1 cellular context compared by ENCODE assay signal in genomic region chr3:136250226-136250861, GRCh38.
TF ChIP-seq lines count a peak whose summit lies in the region.

PCCB (plus strand) TSS chr3:136250340; CDS start chr3:136250376, 36 bp downstream.

TF ChIP-seq in K562, 482 proteins besides CTCF, POLR2A, EP300 and RAD21 (continued from another document and continues in another):
- TF ChIP-seq, protein P1, sequence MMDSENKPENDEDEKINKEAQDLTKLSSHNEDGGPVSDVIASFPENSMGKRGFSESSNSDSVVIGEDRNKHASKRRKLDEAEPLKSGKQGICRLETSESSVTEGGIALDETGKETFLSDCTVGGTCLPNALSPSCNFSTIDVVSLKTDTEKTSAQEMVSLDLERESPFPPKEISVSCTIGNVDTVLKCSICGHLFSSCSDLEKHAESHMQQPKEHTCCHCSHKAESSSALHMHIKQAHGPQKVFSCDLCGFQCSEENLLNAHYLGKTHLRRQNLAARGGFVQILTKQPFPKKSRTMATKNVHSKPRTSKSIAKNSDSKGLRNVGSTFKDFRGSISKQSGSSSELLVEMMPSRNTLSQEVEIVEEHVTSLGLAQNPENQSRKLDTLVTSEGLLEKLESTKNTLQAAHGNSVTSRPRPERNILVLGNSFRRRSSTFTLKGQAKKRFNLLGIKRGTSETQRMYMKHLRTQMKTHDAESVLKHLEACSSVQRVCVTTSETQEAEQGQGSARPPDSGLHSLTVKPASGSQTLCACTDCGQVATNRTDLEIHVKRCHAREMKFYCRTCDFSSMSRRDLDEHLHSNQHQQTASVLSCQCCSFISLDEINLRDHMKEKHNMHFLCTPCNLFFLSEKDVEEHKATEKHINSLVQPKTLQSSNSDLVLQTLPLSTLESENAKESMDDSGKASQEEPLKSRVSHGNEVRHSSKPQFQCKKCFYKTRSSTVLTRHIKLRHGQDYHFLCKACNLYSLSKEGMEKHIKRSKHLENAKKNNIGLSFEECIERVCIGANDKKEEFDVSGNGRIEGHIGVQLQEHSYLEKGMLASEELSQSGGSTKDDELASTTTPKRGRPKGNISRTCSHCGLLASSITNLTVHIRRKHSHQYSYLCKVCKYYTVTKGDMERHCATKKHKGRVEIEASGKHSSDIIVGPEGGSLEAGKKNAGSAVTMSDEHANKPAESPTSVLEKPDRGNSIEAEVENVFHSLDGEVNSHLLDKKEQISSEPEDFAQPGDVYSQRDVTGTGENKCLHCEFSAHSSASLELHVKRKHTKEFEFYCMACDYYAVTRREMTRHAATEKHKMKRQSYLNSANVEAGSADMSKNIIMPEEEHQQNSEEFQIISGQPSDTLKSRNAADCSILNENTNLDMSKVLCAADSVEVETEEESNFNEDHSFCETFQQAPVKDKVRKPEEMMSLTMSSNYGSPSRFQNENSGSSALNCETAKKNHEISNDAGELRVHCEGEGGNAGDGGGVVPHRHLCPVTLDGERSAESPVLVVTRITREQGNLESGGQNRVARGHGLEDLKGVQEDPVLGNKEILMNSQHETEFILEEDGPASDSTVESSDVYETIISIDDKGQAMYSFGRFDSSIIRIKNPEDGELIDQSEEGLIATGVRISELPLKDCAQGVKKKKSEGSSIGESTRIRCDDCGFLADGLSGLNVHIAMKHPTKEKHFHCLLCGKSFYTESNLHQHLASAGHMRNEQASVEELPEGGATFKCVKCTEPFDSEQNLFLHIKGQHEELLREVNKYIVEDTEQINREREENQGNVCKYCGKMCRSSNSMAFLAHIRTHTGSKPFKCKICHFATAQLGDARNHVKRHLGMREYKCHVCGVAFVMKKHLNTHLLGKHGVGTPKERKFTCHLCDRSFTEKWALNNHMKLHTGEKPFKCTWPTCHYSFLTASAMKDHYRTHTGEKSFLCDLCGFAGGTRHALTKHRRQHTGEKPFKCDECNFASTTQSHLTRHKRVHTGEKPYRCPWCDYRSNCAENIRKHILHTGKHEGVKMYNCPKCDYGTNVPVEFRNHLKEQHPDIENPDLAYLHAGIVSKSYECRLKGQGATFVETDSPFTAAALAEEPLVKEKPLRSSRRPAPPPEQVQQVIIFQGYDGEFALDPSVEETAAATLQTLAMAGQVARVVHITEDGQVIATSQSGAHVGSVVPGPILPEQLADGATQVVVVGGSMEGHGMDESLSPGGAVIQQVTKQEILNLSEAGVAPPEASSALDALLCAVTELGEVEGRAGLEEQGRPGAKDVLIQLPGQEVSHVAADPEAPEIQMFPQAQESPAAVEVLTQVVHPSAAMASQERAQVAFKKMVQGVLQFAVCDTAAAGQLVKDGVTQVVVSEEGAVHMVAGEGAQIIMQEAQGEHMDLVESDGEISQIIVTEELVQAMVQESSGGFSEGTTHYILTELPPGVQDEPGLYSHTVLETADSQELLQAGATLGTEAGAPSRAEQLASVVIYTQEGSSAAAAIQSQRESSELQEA (IDR thresholded peaks at IDR 0.05; ENCODE audit: low read depth), result no peak
- TF ChIP-seq, protein P2, sequence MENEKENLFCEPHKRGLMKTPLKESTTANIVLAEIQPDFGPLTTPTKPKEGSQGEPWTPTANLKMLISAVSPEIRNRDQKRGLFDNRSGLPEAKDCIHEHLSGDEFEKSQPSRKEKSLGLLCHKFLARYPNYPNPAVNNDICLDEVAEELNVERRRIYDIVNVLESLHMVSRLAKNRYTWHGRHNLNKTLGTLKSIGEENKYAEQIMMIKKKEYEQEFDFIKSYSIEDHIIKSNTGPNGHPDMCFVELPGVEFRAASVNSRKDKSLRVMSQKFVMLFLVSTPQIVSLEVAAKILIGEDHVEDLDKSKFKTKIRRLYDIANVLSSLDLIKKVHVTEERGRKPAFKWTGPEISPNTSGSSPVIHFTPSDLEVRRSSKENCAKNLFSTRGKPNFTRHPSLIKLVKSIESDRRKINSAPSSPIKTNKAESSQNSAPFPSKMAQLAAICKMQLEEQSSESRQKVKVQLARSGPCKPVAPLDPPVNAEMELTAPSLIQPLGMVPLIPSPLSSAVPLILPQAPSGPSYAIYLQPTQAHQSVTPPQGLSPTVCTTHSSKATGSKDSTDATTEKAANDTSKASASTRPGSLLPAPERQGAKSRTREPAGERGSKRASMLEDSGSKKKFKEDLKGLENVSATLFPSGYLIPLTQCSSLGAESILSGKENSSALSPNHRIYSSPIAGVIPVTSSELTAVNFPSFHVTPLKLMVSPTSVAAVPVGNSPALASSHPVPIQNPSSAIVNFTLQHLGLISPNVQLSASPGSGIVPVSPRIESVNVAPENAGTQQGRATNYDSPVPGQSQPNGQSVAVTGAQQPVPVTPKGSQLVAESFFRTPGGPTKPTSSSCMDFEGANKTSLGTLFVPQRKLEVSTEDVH (IDR thresholded peaks at IDR 0.05; ENCODE audit: low read depth, partially characterized antibody), result no peak
- TF ChIP-seq GTF2E2 (tag; IDR thresholded peaks at IDR 0.05), result peak; percentile 23; the same call in 1 of the 2 replicates
- no peak for TF ChIP-seq ZNF589 (CRISPR knock-in tag; IDR thresholded peaks at IDR 0.05; ENCODE audit: low read depth)
- TF ChIP-seq NR2C1 (IDR thresholded peaks at IDR 0.05), result 0 out of 2 replicates have a peak, but pooled peaks have one; percentile 4
- 0 out of 2 replicates have a peak, but pooled peaks have one; percentile 16 for TF ChIP-seq NR2C1 (tag; IDR thresholded peaks at IDR 0.05)
- no peak for TF ChIP-seq FOXJ2 (tag; IDR thresholded peaks at IDR 0.05)
- TF ChIP-seq KLF16 (IDR thresholded peaks at IDR 0.05), result no peak
- TF ChIP-seq ZNF174 (CRISPR knock-in tag; IDR thresholded peaks at IDR 0.05), result no peak
- peak in 1 of 2 experiments; percentile 55; a peak in 1 of 4 replicates for TF ChIP-seq KDM4B (IDR thresholded peaks at IDR 0.05; ENCODE audit: borderline replicate concordance in 2 of 2, low read depth in 1 of 2)
- TF ChIP-seq ZNF224 (CRISPR knock-in tag; IDR thresholded peaks at IDR 0.05), result no peak
- TF ChIP-seq FOXO4 (CRISPR knock-in tag; IDR thresholded peaks at IDR 0.05), result no peak
- TF ChIP-seq, protein P3, sequence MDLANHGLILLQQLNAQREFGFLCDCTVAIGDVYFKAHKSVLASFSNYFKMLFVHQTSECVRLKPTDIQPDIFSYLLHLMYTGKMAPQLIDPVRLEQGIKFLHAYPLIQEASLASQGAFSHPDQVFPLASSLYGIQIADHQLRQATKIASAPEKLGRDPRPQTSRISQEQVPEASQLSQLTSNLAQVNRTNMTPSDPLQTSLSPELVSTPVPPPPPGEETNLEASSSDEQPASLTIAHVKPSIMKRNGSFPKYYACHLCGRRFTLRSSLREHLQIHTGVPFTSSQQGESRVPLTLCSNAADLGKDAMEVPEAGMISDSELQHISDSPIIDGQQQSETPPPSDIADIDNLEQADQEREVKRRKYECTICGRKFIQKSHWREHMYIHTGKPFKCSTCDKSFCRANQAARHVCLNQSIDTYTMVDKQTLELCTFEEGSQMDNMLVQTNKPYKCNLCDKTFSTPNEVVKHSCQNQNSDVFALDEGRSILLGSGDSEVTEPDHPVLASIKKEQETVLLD (IDR thresholded peaks at IDR 0.05), result peak; percentile 73
- TF ChIP-seq, protein P4, sequence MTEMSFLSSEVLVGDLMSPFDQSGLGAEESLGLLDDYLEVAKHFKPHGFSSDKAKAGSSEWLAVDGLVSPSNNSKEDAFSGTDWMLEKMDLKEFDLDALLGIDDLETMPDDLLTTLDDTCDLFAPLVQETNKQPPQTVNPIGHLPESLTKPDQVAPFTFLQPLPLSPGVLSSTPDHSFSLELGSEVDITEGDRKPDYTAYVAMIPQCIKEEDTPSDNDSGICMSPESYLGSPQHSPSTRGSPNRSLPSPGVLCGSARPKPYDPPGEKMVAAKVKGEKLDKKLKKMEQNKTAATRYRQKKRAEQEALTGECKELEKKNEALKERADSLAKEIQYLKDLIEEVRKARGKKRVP (CRISPR knock-in tag; IDR thresholded peaks at IDR 0.05), result no peak
- no peak for TF ChIP-seq ZNF175 (CRISPR knock-in tag; IDR thresholded peaks at IDR 0.05; ENCODE audit: low read depth)
- no peak for TF ChIP-seq ZNF655 (CRISPR knock-in tag; IDR thresholded peaks at IDR 0.05)
- no peak for TF ChIP-seq HSF4 (CRISPR knock-in tag; IDR thresholded peaks at IDR 0.05; ENCODE audit: borderline replicate concordance)
- TF ChIP-seq MYC (IDR thresholded peaks at IDR 0.05; ENCODE audit: low read depth, low read length), result peak; percentile 85
- 0 out of 2 replicates have a peak, but pooled peaks have one; percentile 31 for TF ChIP-seq MYC (CRISPR knock-in tag; IDR thresholded peaks at IDR 0.05; ENCODE audit: borderline replicate concordance, low read depth)
- TF ChIP-seq RFX5 (IDR thresholded peaks at IDR 0.05; ENCODE audit: low read depth, low read length), result no peak
- no peak for TF ChIP-seq HDGF (IDR thresholded peaks at IDR 0.05)
- TF ChIP-seq, protein P5, sequence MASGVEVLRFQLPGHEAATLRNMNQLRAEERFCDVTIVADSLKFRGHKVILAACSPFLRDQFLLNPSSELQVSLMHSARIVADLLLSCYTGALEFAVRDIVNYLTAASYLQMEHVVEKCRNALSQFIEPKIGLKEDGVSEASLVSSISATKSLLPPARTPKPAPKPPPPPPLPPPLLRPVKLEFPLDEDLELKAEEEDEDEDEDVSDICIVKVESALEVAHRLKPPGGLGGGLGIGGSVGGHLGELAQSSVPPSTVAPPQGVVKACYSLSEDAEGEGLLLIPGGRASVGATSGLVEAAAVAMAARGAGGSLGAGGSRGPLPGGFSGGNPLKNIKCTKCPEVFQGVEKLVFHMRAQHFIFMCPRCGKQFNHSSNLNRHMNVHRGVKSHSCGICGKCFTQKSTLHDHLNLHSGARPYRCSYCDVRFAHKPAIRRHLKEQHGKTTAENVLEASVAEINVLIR (CRISPR knock-in tag; IDR thresholded peaks at IDR 0.05), result no peak
- 0 out of 2 replicates have a peak, but pooled peaks have one; percentile 62 for TF ChIP-seq E2F1 (CRISPR knock-in tag; IDR thresholded peaks at IDR 0.05)
- TF ChIP-seq HMG20A (CRISPR knock-in tag; conservative IDR thresholded peaks at IDR 0.05), result no peak
- TF ChIP-seq ZBTB49 (CRISPR knock-in tag; IDR thresholded peaks at IDR 0.05; ENCODE audit: borderline replicate concordance), result no peak
- TF ChIP-seq, protein P6, sequence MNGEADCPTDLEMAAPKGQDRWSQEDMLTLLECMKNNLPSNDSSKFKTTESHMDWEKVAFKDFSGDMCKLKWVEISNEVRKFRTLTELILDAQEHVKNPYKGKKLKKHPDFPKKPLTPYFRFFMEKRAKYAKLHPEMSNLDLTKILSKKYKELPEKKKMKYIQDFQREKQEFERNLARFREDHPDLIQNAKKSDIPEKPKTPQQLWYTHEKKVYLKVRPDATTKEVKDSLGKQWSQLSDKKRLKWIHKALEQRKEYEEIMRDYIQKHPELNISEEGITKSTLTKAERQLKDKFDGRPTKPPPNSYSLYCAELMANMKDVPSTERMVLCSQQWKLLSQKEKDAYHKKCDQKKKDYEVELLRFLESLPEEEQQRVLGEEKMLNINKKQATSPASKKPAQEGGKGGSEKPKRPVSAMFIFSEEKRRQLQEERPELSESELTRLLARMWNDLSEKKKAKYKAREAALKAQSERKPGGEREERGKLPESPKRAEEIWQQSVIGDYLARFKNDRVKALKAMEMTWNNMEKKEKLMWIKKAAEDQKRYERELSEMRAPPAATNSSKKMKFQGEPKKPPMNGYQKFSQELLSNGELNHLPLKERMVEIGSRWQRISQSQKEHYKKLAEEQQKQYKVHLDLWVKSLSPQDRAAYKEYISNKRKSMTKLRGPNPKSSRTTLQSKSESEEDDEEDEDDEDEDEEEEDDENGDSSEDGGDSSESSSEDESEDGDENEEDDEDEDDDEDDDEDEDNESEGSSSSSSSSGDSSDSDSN (IDR thresholded peaks at IDR 0.05; ENCODE audit: borderline replicate concordance in 1 of 2, low read depth in 2 of 2, low read length in 2 of 2), result no peak
- TF ChIP-seq ARHGAP35 (IDR thresholded peaks at IDR 0.05; ENCODE audit: partially characterized antibody), result no peak
- no peak for TF ChIP-seq SMARCE1 (IDR thresholded peaks at IDR 0.05)
- no peak for TF ChIP-seq ZNF197 (CRISPR knock-in tag; IDR thresholded peaks at IDR 0.05; ENCODE audit: low read depth)
